ENCODE assay signal across 22 cellular contexts in the genomic region with DNA sequence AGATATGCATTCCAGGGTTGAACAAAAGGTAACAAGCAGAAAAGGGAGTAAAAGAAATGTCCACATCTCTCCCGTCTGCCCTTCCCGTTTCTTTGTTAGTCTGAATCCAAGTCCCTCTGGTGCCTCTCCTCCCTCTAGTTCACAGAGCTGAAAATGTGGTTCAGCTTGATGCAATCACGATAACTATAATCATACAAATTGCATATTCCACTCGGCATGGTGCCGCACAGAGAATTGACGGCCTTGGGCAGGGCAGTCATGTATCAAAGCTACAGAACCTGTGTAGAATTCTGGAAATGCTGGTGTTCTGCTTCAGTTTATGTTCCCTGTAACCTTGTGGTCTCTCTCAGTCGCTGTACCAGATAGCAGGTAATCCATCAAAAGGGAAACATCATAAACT.
A peak's percentile ranks its signal among the peaks of the same experiment; 100 is the strongest.
DNase-seq lines count a peak whose midpoint lies in the region; ATAC-seq and TF ChIP-seq lines count a peak whose summit lies in the region.
"Had no signal": no experiment of that assay in that cellular context is flagged by ENCODE, and none has a peak within 500 bp of the region (broad histone marks: within the 10 kb centered on the region; RNA-seq: fewer than 3 reads in every experiment).

No MANE protein-coding gene starts in this region.

- peak overlapping the region; percentile 85 for H2AFZ ChIP-seq in neural progenitor cell (replicated peaks)
- H2AFZ ChIP-seq: GM23248 had no signal

- H3F3A ChIP-seq in neural progenitor cell (ENCODE audit: low read depth) = no peaks in the 10 kb centered on the region

- H3K27ac ChIP-seq in neural progenitor cell (no peak overlapping the region), left ventricle myocardium inferior (replicated peaks) (no peak overlapping the region)
- H3K27ac ChIP-seq: GM23248 had no signal

- no peaks in the 10 kb centered on the region for H4K20me1 ChIP-seq in neural progenitor cell (ENCODE audit: low read depth)

- TF ChIP-seq CTCF in fibroblast of the aortic adventitia (IDR thresholded peaks at IDR 0.05; ENCODE audit: insufficient read depth, low read length) = no peak
- no peak for TF ChIP-seq CTCF in neural progenitor cell (IDR thresholded peaks at IDR 0.05)
- no peak for TF ChIP-seq CTCF in left ventricle myocardium inferior (IDR thresholded peaks at IDR 0.05; ENCODE audit: borderline replicate concordance)

- H3K27me3 ChIP-seq in neural progenitor cell (no peaks in the 10 kb centered on the region), left ventricle myocardium inferior (ENCODE audit: low read depth) (no peaks in the 10 kb centered on the region)

- H3K4me1 Mint-ChIP-seq in activated CD4-positive, alpha-beta T cell treated with anti-CD3 and anti-CD28 coated beads, Interleukin-2, amount 10 ng/mL, durations not matched to agents 24 days and 14 days = peaks cover 18% of the 10 kb centered on the region
- H3K4me1 Mint-ChIP-seq in neural progenitor cell = no peaks in the 10 kb centered on the region
- H3K4me1 Mint-ChIP-seq: B cell had no signal

- no peak overlapping the region for H3K9ac ChIP-seq in neural progenitor cell
- H3K9ac ChIP-seq: GM23248 had no signal

- peak; percentile 40 for DNase-seq in activated CD4-positive, alpha-beta T cell treated with anti-CD3 and anti-CD28 coated beads, Interleukin-2, amount 10 ng/mL, durations not matched to agents 24 days and 14 days
- no peak for DNase-seq in activated CD4-positive, alpha-beta T cell treated with anti-CD3 and anti-CD28 coated beads for 4 hours
- DNase-seq in fibroblast of the aortic adventitia (ENCODE audit: low read depth) (peak; percentile 48), neural progenitor cell (ENCODE audit: low spot score) (no peak), D341Med (ENCODE audit: low spot score) (no peak), left ventricle myocardium inferior (no peak)
- no peak for DNase-seq in effector CD8-positive, alpha-beta T cell (lab: John Stamatoyannopoulos, UW)
- DNase-seq: Caco-2; CD4-positive, CD25-positive, alpha-beta regulatory T cell; DMS153; GF-D8; GM23248; MM.1S; NCI-H1092; NCI-H1436 treated with DMSO at 0.1 percent for 48 hours; NCI-H2029; NCI-H446 treated with DMSO at 0.1 percent for 48 hours; NCI-H748 treated with DMSO at 0.1 percent for 48 hours; NK-92 treated with Interleukin-12 subunit alpha and Interleukin-12 subunit beta, amount 100 ng/mL, for 24 hours had no signal

- H3K4me3 ChIP-seq in fibroblast of the aortic adventitia (ENCODE audit: low read depth, low read length) (no peak overlapping the region), neural progenitor cell (no peak overlapping the region), left ventricle myocardium inferior (no peak overlapping the region)
- H3K4me3 ChIP-seq: GM23248 had no signal

- no peak for TF ChIP-seq POLR2A in GM18505 (IDR thresholded peaks at IDR 0.05; ENCODE audit: borderline replicate concordance, extremely low read depth, insufficient read depth, insufficient read length)

- H3K9me3 Mint-ChIP-seq in activated CD4-positive, alpha-beta T cell treated with anti-CD3 and anti-CD28 coated beads, Interleukin-2, amount 10 ng/mL, durations not matched to agents 24 days and 14 days = peaks cover 12% of the 10 kb centered on the region
- peaks cover 4% of the 10 kb centered on the region for H3K9me3 Mint-ChIP-seq in neural progenitor cell

- no peak overlapping the region for H3K27ac Mint-ChIP-seq in activated CD4-positive, alpha-beta T cell treated with anti-CD3 and anti-CD28 coated beads, Interleukin-2, amount 10 ng/mL, durations not matched to agents 24 days and 14 days
- no peak overlapping the region for H3K27ac Mint-ChIP-seq in neural progenitor cell
- H3K27ac Mint-ChIP-seq: B cell; CD4-positive, CD25-positive, alpha-beta regulatory T cell had no signal

- no peaks in the 10 kb centered on the region for H3K27me3 Mint-ChIP-seq in activated CD4-positive, alpha-beta T cell treated with anti-CD3 and anti-CD28 coated beads, Interleukin-2, amount 10 ng/mL, durations not matched to agents 24 days and 14 days
- H3K27me3 Mint-ChIP-seq in neural progenitor cell (ENCODE audit: insufficient read depth, low read depth) = peaks cover 2% of the 10 kb centered on the region
- H3K27me3 Mint-ChIP-seq: B cell had no signal

- peaks cover 4% of the 10 kb centered on the region for H3K36me3 Mint-ChIP-seq in activated CD4-positive, alpha-beta T cell treated with anti-CD3 and anti-CD28 coated beads, Interleukin-2, amount 10 ng/mL, durations not matched to agents 24 days and 14 days (ENCODE audit: low read depth)
- H3K36me3 Mint-ChIP-seq in neural progenitor cell = no peaks in the 10 kb centered on the region
- H3K36me3 Mint-ChIP-seq: CD4-positive, CD25-positive, alpha-beta regulatory T cell had no signal

- H3K36me3 ChIP-seq in neural progenitor cell (no peaks in the 10 kb centered on the region), left ventricle myocardium inferior (no peaks in the 10 kb centered on the region)

- H3K4me1 ChIP-seq in neural progenitor cell = no peaks in the 10 kb centered on the region
- H3K4me1 ChIP-seq in left ventricle myocardium inferior = no peaks in the 10 kb centered on the region
- H3K4me1 ChIP-seq: Caco-2 had no signal

- no peaks in the 10 kb centered on the region for H3K79me2 ChIP-seq in neural progenitor cell (ENCODE audit: low read depth)

- intact Hi-C loops in activated CD4-positive, alpha-beta T cell treated with anti-CD3 and anti-CD28 coated beads, Interleukin-2, amount 10 ng/mL, durations not matched to agents 24 days and 14 days (cut with micrococcal nuclease) = no loop called here
- intact Hi-C loops in left ventricle myocardium inferior (cut with micrococcal nuclease) = no loop called here

- no peak for ATAC-seq in GM18505 (IDR thresholded peaks at IDR 0.05; ENCODE audit: unreplicated experiment)
- ATAC-seq: Right ventricle myocardium inferior had no signal

- H3K4me3 Mint-ChIP-seq in activated CD4-positive, alpha-beta T cell treated with anti-CD3 and anti-CD28 coated beads, Interleukin-2, amount 10 ng/mL, durations not matched to agents 24 days and 14 days = no peak overlapping the region
- H3K4me3 Mint-ChIP-seq in neural progenitor cell = no peak overlapping the region
- H3K4me3 Mint-ChIP-seq: B cell; CD4-positive, CD25-positive, alpha-beta regulatory T cell had no signal

- H3K9me3 ChIP-seq in neural progenitor cell (ENCODE audit: low read depth) = no peaks in the 10 kb centered on the region
- no peaks in the 10 kb centered on the region for H3K9me3 ChIP-seq in left ventricle myocardium inferior (replicated peaks)
- H3K9me3 ChIP-seq: Caco-2 had no signal

- no peak overlapping the region for H3K4me2 ChIP-seq in neural progenitor cell

Comparison
In these comparisons a context has a peak if more than half of its experiments do, and no peak if none do; other contexts are left out.
1. DNase-seq: peak in activated CD4-positive, alpha-beta T cell treated with anti-CD3 and anti-CD28 coated beads, Interleukin-2, amount 10 ng/mL, durations not matched to agents 24 days and 14 days (single experiment) and fibroblast of the aortic adventitia (single experiment); none in activated CD4-positive, alpha-beta T cell treated with anti-CD3 and anti-CD28 coated beads for 4 hours (0 of 2), neural progenitor cell (single experiment), effector CD8-positive, alpha-beta T cell (single experiment), D341Med (single experiment) and left ventricle myocardium inferior (single experiment).